ENCODE assay signal across 17 cellular contexts in the genomic region with DNA sequence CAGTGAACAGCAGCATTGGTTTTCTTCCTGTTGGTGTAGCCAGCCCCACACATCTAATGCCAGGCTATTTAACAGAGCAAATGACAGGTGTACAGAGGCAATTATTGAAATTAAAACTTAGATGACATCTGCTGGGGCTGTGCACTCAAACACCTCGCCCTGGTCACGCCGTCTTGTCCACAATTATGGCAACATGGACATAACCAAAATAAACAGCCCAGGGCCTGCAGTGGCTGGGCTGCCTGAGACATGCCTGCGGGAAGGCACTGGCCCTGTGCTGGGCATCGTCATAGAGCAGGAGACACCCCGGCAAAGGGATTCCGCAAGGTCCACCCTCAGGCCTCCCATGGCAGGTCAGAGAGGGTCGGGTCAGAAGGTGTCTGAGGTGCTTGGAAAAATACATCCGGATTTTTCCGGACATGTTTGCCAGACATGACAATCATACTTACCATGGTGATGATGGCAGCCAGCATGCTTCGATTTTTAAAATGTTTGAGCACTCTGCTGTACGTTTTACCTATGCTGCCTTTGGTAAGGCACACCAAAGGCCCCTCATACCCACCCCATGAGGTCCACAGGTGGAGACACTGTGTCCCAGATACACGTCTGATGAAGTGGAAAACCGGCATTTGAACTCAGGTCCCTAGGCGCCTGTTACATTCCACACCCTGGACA.
"Had no signal": no experiment of that assay in that cellular context is flagged by ENCODE, and none has a peak within 500 bp of the region (broad histone marks: within the 10 kb centered on the region; RNA-seq: fewer than 3 reads in every experiment).

No MANE protein-coding gene starts in this region.

- DNase-seq: effector memory CD4-positive, alpha-beta T cell; heart left ventricle; hippocampal formation; kidney glomerular epithelial cell; mammary epithelial cell; naive B cell; right lobe of liver; stimulated activated CD4-positive, alpha-beta T cell treated with anti-CD3 and anti-CD28 coated beads, Interleukin-12 subunit alpha, Interleukin-12 subunit beta, amount 100 ng/mL, for 4 hours; stimulated activated naive CD4-positive, alpha-beta T cell; stomach; substantia nigra had no signal

- H3K36me3 ChIP-seq: heart left ventricle, prostate gland, right lobe of liver, stomach, thoracic aorta, vagina had no signal

- H3K27ac ChIP-seq: heart left ventricle, parathyroid adenoma, prostate gland, right lobe of liver, skin epidermis, stomach, thoracic aorta, vagina had no signal

- H3K4me1 ChIP-seq: parathyroid adenoma, prostate gland, right lobe of liver had no signal

- ATAC-seq: esophagus mucosa, heart left ventricle had no signal

- H3K9me3 ChIP-seq: heart left ventricle, prostate gland, right lobe of liver, stomach, thoracic aorta, vagina had no signal

- H3K4me3 ChIP-seq: heart left ventricle, prostate gland, right lobe of liver, skin epidermis, stomach, thoracic aorta, vagina had no signal

- H2AFZ ChIP-seq: parathyroid adenoma had no signal

- H3K9ac ChIP-seq: parathyroid adenoma had no signal

- H3K27me3 ChIP-seq: right lobe of liver, stomach, vagina had no signal
